9 cellular contexts compared by ENCODE assay signal in genomic region chr11:4626207-4627105, GRCh38. TPM values are rescaled to one million over a fixed set of nuclear protein-coding genes. Genes with fewer than 3 reads are reported as not detected.
DNase-seq lines count a peak whose midpoint lies in the region; ATAC-seq and TF ChIP-seq lines count a peak whose summit lies in the region.
"Had no signal": no experiment of that assay in that cellular context is flagged by ENCODE, and none has a peak within 500 bp of the region (broad histone marks: within the 10 kb centered on the region; RNA-seq: fewer than 3 reads in every experiment).

No MANE protein-coding gene starts in this region.

- H3K4me3 ChIP-seq in mammary epithelial cell (replicated peaks in 1 of 3; ENCODE audit: insufficient read depth in 1 of 3, low read depth in 2 of 3, low read length in 3 of 3): no peak overlapping the region
- no peak overlapping the region for H3K4me3 ChIP-seq in liver (ENCODE audit: low read depth in 1 of 3, low read length in 3 of 3)
- no peak overlapping the region for H3K4me3 ChIP-seq in testis

- CTCF ChIA-PET in mammary epithelial cell (lab: Charles Lee; ENCODE audit: low non-redundant PET): no interaction called here

- DNase-seq in Caki2 (ENCODE audit: low read depth) (peak; percentile 18), NCI-H128 (lab: John Stamatoyannopoulos, UW; ENCODE audit: unreplicated experiment) (peak; percentile 34), SK-MEL-5 (ENCODE audit: low read depth, low spot score) (peak; percentile 84), mammary epithelial cell (peak; percentile 63), testis (peak; percentile 95)

- H4K20me1 ChIP-seq in mammary epithelial cell (ENCODE audit: insufficient read depth, low read length): no peaks in the 10 kb centered on the region

- 29% methylated on average over 14 of the region's 15 CpGs for WGBS in mammary epithelial cell (ENCODE audit: low coverage, missing lambda C conversion rate)
- WGBS in liver: 45% methylated on average over 15 of the region's 15 CpGs
- 28 to 31% methylated on average over 15 of the region's 15 CpGs for WGBS in testis, 2 donors

- TF ChIP-seq RAD21 in liver (IDR thresholded peaks at IDR 0.05): peak; percentile 69 to 75

- peak; percentile 61 for ATAC-seq in GM21717 (IDR thresholded peaks at IDR 0.05; ENCODE audit: unreplicated experiment)
- ATAC-seq in HG03521 (IDR thresholded peaks at IDR 0.05; ENCODE audit: unreplicated experiment): no peak

- no peaks in the 10 kb centered on the region for H3K36me3 ChIP-seq in mammary epithelial cell (ENCODE audit: insufficient read depth, low read length)
- H3K36me3 ChIP-seq in liver (ENCODE audit: control insufficient read depth in 4 of 4, insufficient read depth in 3 of 4, low read depth in 1 of 4, low read length in 3 of 4): no peaks in the 10 kb centered on the region
- no peaks in the 10 kb centered on the region for H3K36me3 ChIP-seq in testis (ENCODE audit: low read depth, missing control alignments)

- H3K27me3 ChIP-seq in mammary epithelial cell (ENCODE audit: insufficient read depth, low read length) (no peaks in the 10 kb centered on the region), liver (ENCODE audit: control insufficient read depth in 4 of 4, insufficient read depth in 4 of 4, low read length in 3 of 4) (peaks cover 0 to 4% (median 0%) of the 10 kb centered on the region in 4 donors), testis (no peaks in the 10 kb centered on the region)

- dilution Hi-C loops in mammary epithelial cell (cut with HindIII; ENCODE audit: low sequenced_read_pairs): no loop called here

- peak overlapping the region; percentile 11 for H2AFZ ChIP-seq in mammary epithelial cell (ENCODE audit: low read depth, low read length)

- BruUV-seq in mammary epithelial cell (replicated peaks; lab: Mats Ljungman, UMichigan): no TSS peak

- H3K4me1 ChIP-seq in mammary epithelial cell (ENCODE audit: insufficient read depth, low read length) (no peaks in the 10 kb centered on the region), liver (ENCODE audit: control insufficient read depth in 4 of 4, insufficient read depth in 4 of 4, low read length in 3 of 4) (no peaks in the 10 kb centered on the region), testis (no peaks in the 10 kb centered on the region)

- H3K79me2 ChIP-seq in mammary epithelial cell (ENCODE audit: insufficient read depth, low read length): no peaks in the 10 kb centered on the region

- H3K4me2 ChIP-seq in mammary epithelial cell (ENCODE audit: insufficient read depth, low read depth, low read length): no peak overlapping the region

- peak; percentile 70 to 79 for TF ChIP-seq CTCF in mammary epithelial cell (conservative IDR thresholded peaks at IDR 0.05 in 1 of 2, IDR thresholded peaks at IDR 0.05 in 1 of 2; ENCODE audit: extremely low read depth in 1 of 2, insufficient read depth in 1 of 2, low read depth in 1 of 2, low read length in 2 of 2)
- peak; percentile 56 for TF ChIP-seq CTCF in liver (IDR thresholded peaks at IDR 0.05; ENCODE audit: low read depth, low read length, missing input control)
- peak; percentile 68 to 88 (median 81) for TF ChIP-seq CTCF in testis (IDR thresholded peaks at IDR 0.05)

- in situ Hi-C loops in Caki2 (cut with HindIII; ENCODE audit: low pct_unique_long_range_greater_than_20kb, low sequenced_read_pairs): no loop called here
- in situ Hi-C loops in SK-MEL-5 (cut with HindIII; ENCODE audit: low pct_unique_long_range_greater_than_20kb, low sequenced_read_pairs): no loop called here
- in situ Hi-C loops in mammary epithelial cell (cut with MboI; ENCODE audit: low sequenced_read_pairs in 2 of 2): loop anchor here in 1 of 2 donors (10.0 kb wide), 1 partner anchor 378 kb away; no protein-coding TSS in a partner anchor

- H3K9ac ChIP-seq in mammary epithelial cell (ENCODE audit: insufficient read depth, low read length) (no peak overlapping the region), liver (ENCODE audit: low read depth in 1 of 2, low read length in 2 of 2) (no peak overlapping the region)

- no peak overlapping the region for H3K27ac ChIP-seq in mammary epithelial cell (ENCODE audit: insufficient read depth, low read depth, low read length)
- no peak overlapping the region for H3K27ac ChIP-seq in liver (ENCODE audit: low read depth in 1 of 2, low read length in 2 of 2)
- no peak overlapping the region for H3K27ac ChIP-seq in testis

- intact Hi-C loops in mammary epithelial cell (cut with micrococcal nuclease) (loop anchor here (1.0 to 10.0 kb wide), 8 partner anchors 200 to 1182 kb away; partner anchors contain the start of genes OR51V1 and OR52N2), testis (cut with DNase I; ENCODE audit: low total_unique reads) (no loop called here)

- TF ChIP-seq POLR2A in testis (IDR thresholded peaks at IDR 0.05): no peak

- H3K9me3 ChIP-seq in mammary epithelial cell (replicated peaks; ENCODE audit: insufficient read depth, low read length): no peaks in the 10 kb centered on the region
- H3K9me3 ChIP-seq in liver (ENCODE audit: control insufficient read depth in 4 of 4, low read length in 3 of 4): peaks cover 2 to 13% (median 8%) of the 10 kb centered on the region in 4 donors
- H3K9me3 ChIP-seq in testis: no peaks in the 10 kb centered on the region

TF ChIP-seq in liver, 16 proteins besides CTCF, POLR2A, EP300 and RAD21 (continues in another document):
- TF ChIP-seq FOXA1 (IDR thresholded peaks at IDR 0.05) (no peak), RXRA (IDR thresholded peaks at IDR 0.05) (no peak), TAF1 (conservative IDR thresholded peaks at IDR 0.05) (no peak)

RNA-seq across cellular contexts. Expression of gene OR51D1, which starts 10.8 kb away (rescaled TPM):
- total RNA-seq in Caki2 (2014; rRNA removed; shearing (Covaris generic); ENCODE audit: low replicate concordance): not detected in 2 replicates
- not detected in 2 replicates for total RNA-seq in SK-MEL-5 (2014; rRNA removed; shearing (Covaris generic))
- not detected in 2 replicates for polyA plus RNA-seq in SK-MEL-5 (2015; cell fraction: cytosol; rRNA removed)
- polyA plus RNA-seq in SK-MEL-5 (2015; cell fraction: nucleus; rRNA removed): not detected in 2 replicates
- total RNA-seq in mammary epithelial cell (not detected), liver (not detected), testis (under 1 TPM in 1 of 2 donors, not detected in 1; 0.63 TPM)
- polyA plus RNA-seq in mammary epithelial cell (not detected), liver (not detected), testis (ENCODE audit: insufficient read depth, low read depth, low replicate concordance) (not detected)
- not detected for polyA minus RNA-seq in mammary epithelial cell
- total RNA-seq: T-helper 2 cell treated with Interferon-gamma antibody and Interleukin-4, amounts not matched to agents 100 ng/mL and 5 ng/mL, for 36 hours had no signal

RNA-seq across cellular contexts. Expression of gene OR51E1, which starts 17.3 kb away (rescaled TPM):
- total RNA-seq in Caki2 (2014; rRNA removed; shearing (Covaris generic); ENCODE audit: low replicate concordance): not detected in 2 replicates
- total RNA-seq in SK-MEL-5 (2014; rRNA removed; shearing (Covaris generic)): not detected in 2 replicates
- not detected in 2 replicates for polyA plus RNA-seq in SK-MEL-5 (2015; cell fraction: cytosol; rRNA removed)
- polyA plus RNA-seq in SK-MEL-5 (2015; cell fraction: nucleus; rRNA removed): not detected in 2 replicates
- not detected for total RNA-seq in mammary epithelial cell
- not detected for polyA plus RNA-seq in mammary epithelial cell
- polyA minus RNA-seq in mammary epithelial cell: not detected
- total RNA-seq in liver: under 1 TPM; 0.05 to 0.08 TPM
- polyA plus RNA-seq in liver: not detected
- under 1 TPM; 0.31 to 0.55 TPM for total RNA-seq in testis
- polyA plus RNA-seq in testis (ENCODE audit: insufficient read depth, low read depth, low replicate concordance): 0.59 TPM
- total RNA-seq: T-helper 2 cell treated with Interferon-gamma antibody and Interleukin-4, amounts not matched to agents 100 ng/mL and 5 ng/mL, for 36 hours had no signal

RNA-seq across cellular contexts. Expression of gene TRIM68, which starts 18.4 kb away (rescaled TPM):
- 10.2 and 13.7 TPM in 2 replicates for total RNA-seq in Caki2 (2014; rRNA removed; shearing (Covaris generic); ENCODE audit: low replicate concordance)
- 8.8 and 12.2 TPM in 2 replicates for total RNA-seq in SK-MEL-5 (2014; rRNA removed; shearing (Covaris generic))
- polyA plus RNA-seq in SK-MEL-5 (2015; cell fraction: cytosol; rRNA removed): 12.1 and 20.5 TPM in 2 replicates
- polyA plus RNA-seq in SK-MEL-5 (2015; cell fraction: nucleus; rRNA removed): 20.4 and 21.7 TPM in 2 replicates
- 10 to 100 TPM in 1 of 2 donors, 1 to 10 TPM in 1; 9.6 to 13.7 TPM for total RNA-seq in mammary epithelial cell
- 5.1 TPM for polyA plus RNA-seq in mammary epithelial cell
- polyA minus RNA-seq in mammary epithelial cell: 12.7 TPM
- 10 to 100 TPM in 1 of 2 donors, 1 to 10 TPM in 1; 4.9 to 11.2 TPM for total RNA-seq in liver
- 1 to 10 TPM; 2.6 to 6.0 TPM for polyA plus RNA-seq in liver
- 10 to 100 TPM; 20.5 to 20.8 TPM for total RNA-seq in testis
- 16.4 TPM for polyA plus RNA-seq in testis (ENCODE audit: insufficient read depth, low read depth, low replicate concordance)

RNA-seq across cellular contexts. Expression of gene OR52I1, which starts 32.6 kb away (rescaled TPM):
- total RNA-seq in Caki2 (2014; rRNA removed; shearing (Covaris generic); ENCODE audit: low replicate concordance): not detected in 2 replicates
- not detected in 2 replicates for total RNA-seq in SK-MEL-5 (2014; rRNA removed; shearing (Covaris generic))
- polyA plus RNA-seq in SK-MEL-5 (2015; cell fraction: cytosol; rRNA removed): not detected in 2 replicates
- not detected in 2 replicates for polyA plus RNA-seq in SK-MEL-5 (2015; cell fraction: nucleus; rRNA removed)
- total RNA-seq in mammary epithelial cell (not detected), liver (not detected), testis (not detected)
- polyA plus RNA-seq in mammary epithelial cell (not detected), liver (not detected), testis (ENCODE audit: insufficient read depth, low read depth, low replicate concordance) (not detected)
- polyA minus RNA-seq in mammary epithelial cell: not detected
- total RNA-seq: T-helper 2 cell treated with Interferon-gamma antibody and Interleukin-4, amounts not matched to agents 100 ng/mL and 5 ng/mL, for 36 hours had no signal

RNA-seq across cellular contexts. Expression of gene OR52I2, which starts 44.9 kb away (rescaled TPM):
- not detected in 2 replicates for total RNA-seq in Caki2 (2014; rRNA removed; shearing (Covaris generic); ENCODE audit: low replicate concordance)
- total RNA-seq in SK-MEL-5 (2014; rRNA removed; shearing (Covaris generic)): not detected in 2 replicates
- not detected in 2 replicates for polyA plus RNA-seq in SK-MEL-5 (2015; cell fraction: cytosol; rRNA removed)
- not detected in 2 replicates for polyA plus RNA-seq in SK-MEL-5 (2015; cell fraction: nucleus; rRNA removed)
- total RNA-seq in mammary epithelial cell: not detected
- not detected for polyA plus RNA-seq in mammary epithelial cell
- polyA minus RNA-seq in mammary epithelial cell: not detected
- under 1 TPM in 1 of 2 donors, not detected in 1; under 0.01 TPM for total RNA-seq in liver
- not detected for polyA plus RNA-seq in liver
- total RNA-seq in testis: under 1 TPM in 1 of 2 donors, not detected in 1; 0.31 TPM
- polyA plus RNA-seq in testis (ENCODE audit: insufficient read depth, low read depth, low replicate concordance): not detected
- total RNA-seq: T-helper 2 cell treated with Interferon-gamma antibody and Interleukin-4, amounts not matched to agents 100 ng/mL and 5 ng/mL, for 36 hours had no signal

Comparison
In these comparisons a context has a peak if more than half of its experiments do, and no peak if none do; other contexts are left out.
1. DNase-seq: peak in every context shown above with its lines; median percentile 95 in testis; 84 in SK-MEL-5; 63 in mammary epithelial cell; 34 in NCI-H128; 18 in Caki2.